Comparison of ENCODE assay signal across 8 cellular contexts in genomic region chr9:137607141-137607857, GRCh38. TPM values are rescaled to one million over a fixed set of nuclear protein-coding genes. Genes with fewer than 3 reads are reported as not detected.
DNase-seq lines count a peak whose midpoint lies in the region; ATAC-seq and TF ChIP-seq lines count a peak whose summit lies in the region.

No MANE protein-coding gene starts in this region.

- intact Hi-C loops in CD14-positive monocyte (cut with micrococcal nuclease): loop anchor here (2.0 to 10.0 kb wide), 3 partner anchors 18 to 142 kb away; partner anchors contain the start of genes MRPL41 (in 1 of the 2) and PNPLA7 (in 1 of the 2)
- intact Hi-C loops in colonic mucosa (cut with DNase I): no loop called here
- intact Hi-C loops in naive thymus-derived CD4-positive, alpha-beta T cell (cut with micrococcal nuclease): no loop called here

- CTCF ChIA-PET in naive thymus-derived CD4-positive, alpha-beta T cell (lab: Charles Lee): no interaction called here

- no peaks in the 10 kb centered on the region for H3K9me3 ChIP-seq in Loucy (ENCODE audit: insufficient read depth, low read depth, low read length)
- H3K9me3 ChIP-seq in colonic mucosa: no peaks in the 10 kb centered on the region
- no peaks in the 10 kb centered on the region for H3K9me3 ChIP-seq in naive thymus-derived CD4-positive, alpha-beta T cell (ENCODE audit: control insufficient read depth in 2 of 3, low read length in 3 of 3)

- no peaks in the 10 kb centered on the region for H3K9me2 ChIP-seq in Loucy (replicated peaks; ENCODE audit: low read depth, low read length)

- H3K4me3 Mint-ChIP-seq in CD14-positive monocyte: peak overlapping the region; percentile 86 to 96
- peak overlapping the region; percentile 66 to 92 (median 84) for H3K4me3 Mint-ChIP-seq in naive thymus-derived CD4-positive, alpha-beta T cell

- 0 out of 2 replicates have a peak, but pooled peaks cover 2% of the 10 kb centered on the region for H3F3A ChIP-seq in Loucy (ENCODE audit: low read depth)

- no peak for TF ChIP-seq CTCF in CD14-positive monocyte (IDR thresholded peaks at IDR 0.05)
- TF ChIP-seq CTCF in Loucy (conservative IDR thresholded peaks at IDR 0.05; ENCODE audit: low read length): no peak
- TF ChIP-seq CTCF in colonic mucosa (IDR thresholded peaks at IDR 0.05): no peak

- no peaks in the 10 kb centered on the region for H3K9me3 Mint-ChIP-seq in CD14-positive monocyte
- no peaks in the 10 kb centered on the region for H3K9me3 Mint-ChIP-seq in naive thymus-derived CD4-positive, alpha-beta T cell

- H3K4me3 ChIP-seq in Loucy (ENCODE audit: low read length, poor library complexity, severe bottlenecking) (peak overlapping the region; percentile 85), colonic mucosa (peak overlapping the region; percentile 85)
- no peak overlapping the region for H3K4me3 ChIP-seq in naive thymus-derived CD4-positive, alpha-beta T cell (ENCODE audit: low read length)

- peaks cover 0 to 10% (median 6%) of the 10 kb centered on the region in 3 donors for H3K27me3 Mint-ChIP-seq in CD14-positive monocyte (ENCODE audit: low read depth in 3 of 3)
- H3K27me3 Mint-ChIP-seq in naive thymus-derived CD4-positive, alpha-beta T cell: no peaks in the 10 kb centered on the region

- H3K27ac ChIP-seq in colonic mucosa: peak overlapping the region; percentile 90
- peak overlapping the region; percentile 21 for H3K27ac ChIP-seq in naive thymus-derived CD4-positive, alpha-beta T cell (ENCODE audit: low read depth, low read length)

- H3K4me1 ChIP-seq in Loucy (ENCODE audit: insufficient read depth, low read length, poor library complexity, severe bottlenecking): peaks cover 27% of the 10 kb centered on the region
- H3K4me1 ChIP-seq in colonic mucosa: peaks cover 25% of the 10 kb centered on the region
- peaks cover 10 to 24% of the 10 kb centered on the region in 2 donors for H3K4me1 ChIP-seq in naive thymus-derived CD4-positive, alpha-beta T cell (ENCODE audit: control insufficient read depth in 2 of 2, insufficient read depth in 2 of 2, low read length in 2 of 2)

- H3K36me3 ChIP-seq in Loucy (ENCODE audit: insufficient read depth, low read length) (no peaks in the 10 kb centered on the region), colonic mucosa (no peaks in the 10 kb centered on the region)
- no peaks in the 10 kb centered on the region for H3K36me3 ChIP-seq in naive thymus-derived CD4-positive, alpha-beta T cell (ENCODE audit: control insufficient read depth in 2 of 3, insufficient read depth in 3 of 3, low read length in 3 of 3)

- DNase-seq in CD14-positive monocyte (ENCODE audit: low spot score): peak; percentile 69
- DNase-seq in colonic mucosa: no peak
- no peak for DNase-seq in naive thymus-derived CD4-positive, alpha-beta T cell
- DNase-seq in effector CD4-positive, alpha-beta T cell: no peak
- no peak for DNase-seq in RPMI8226

- peak overlapping the region; percentile 82 to 95 (median 93) for H3K27ac Mint-ChIP-seq in CD14-positive monocyte
- H3K27ac Mint-ChIP-seq in naive thymus-derived CD4-positive, alpha-beta T cell: peak overlapping the region in 6 of 9 donors; percentile 17 to 58 (median 46)

- no peak for ATAC-seq in naive thymus-derived CD4-positive, alpha-beta T cell
- no peak for ATAC-seq in HG03025 (IDR thresholded peaks at IDR 0.05; ENCODE audit: low FRiP score, unreplicated experiment)
- ATAC-seq in HG03439 (IDR thresholded peaks at IDR 0.05; ENCODE audit: unreplicated experiment): no peak

- no peaks in the 10 kb centered on the region for H3K27me3 ChIP-seq in Loucy (ENCODE audit: insufficient read depth, low read length, poor library complexity, severe bottlenecking)
- H3K27me3 ChIP-seq in colonic mucosa: no peaks in the 10 kb centered on the region
- H3K27me3 ChIP-seq in naive thymus-derived CD4-positive, alpha-beta T cell (ENCODE audit: control insufficient read depth in 2 of 2, insufficient read depth in 2 of 2, low read length in 2 of 2): no peaks in the 10 kb centered on the region

- H3K9ac ChIP-seq in Loucy (ENCODE audit: low read depth, low read length, poor library complexity, severe bottlenecking) (peak overlapping the region; percentile 75), colonic mucosa (ENCODE audit: low read depth in 2 of 2, low read length in 2 of 2) (peak overlapping the region; percentile 93 to 98)

- POLR2A ChIA-PET in naive thymus-derived CD4-positive, alpha-beta T cell (lab: Charles Lee): interaction anchor here (0.6 to 1.3 kb wide), 3 partner anchors 12 to 55 kb away, joined by 4 to 6 read pairs (median 5); partner anchors contain the start of genes EHMT1 and MRPL41

- H3K4me2 ChIP-seq in Loucy (ENCODE audit: low read depth, low read length, poor library complexity, severe bottlenecking): peak overlapping the region; percentile 94

- H3K79me2 ChIP-seq in Loucy (ENCODE audit: insufficient read depth, low read length): peaks cover 17% of the 10 kb centered on the region

- peaks cover 4 to 13% of the 10 kb centered on the region in 2 donors for H3K36me3 Mint-ChIP-seq in CD14-positive monocyte
- no peaks in the 10 kb centered on the region for H3K36me3 Mint-ChIP-seq in naive thymus-derived CD4-positive, alpha-beta T cell

- peaks cover 18% of the 10 kb centered on the region for H4K20me1 ChIP-seq in Loucy (ENCODE audit: insufficient read depth, low read length, poor library complexity, severe bottlenecking)

- H3K4me1 Mint-ChIP-seq in CD14-positive monocyte: peaks cover 72% of the 10 kb centered on the region
- peaks cover 6 to 51% (median 37%) of the 10 kb centered on the region in 7 donors for H3K4me1 Mint-ChIP-seq in naive thymus-derived CD4-positive, alpha-beta T cell

- no peak overlapping the region for H2AFZ ChIP-seq in Loucy (ENCODE audit: low read length)

RNA-seq across cellular contexts. Expression of gene ARRDC1, which starts 1.8 kb away (rescaled TPM):
- 10 to 100 TPM; 83.2 to 87.6 TPM for polyA plus RNA-seq in CD14-positive monocyte
- 10 to 100 TPM; 69.1 to 97.2 TPM for total RNA-seq in colonic mucosa
- total RNA-seq in naive thymus-derived CD4-positive, alpha-beta T cell: 100 to 1,000 TPM in 1 of 5 experiments, 10 to 100 TPM in 4; 53.7 to 126 (median 82.6) TPM
- polyA plus RNA-seq in naive thymus-derived CD4-positive, alpha-beta T cell: 10 to 100 TPM; 35.2 to 56.3 TPM

RNA-seq across cellular contexts. Expression of gene EHMT1, which starts 11.5 kb away (rescaled TPM):
- 10 to 100 TPM; 10.1 to 15.0 TPM for polyA plus RNA-seq in CD14-positive monocyte
- 10 to 100 TPM; 56.2 to 97.9 TPM for total RNA-seq in colonic mucosa
- total RNA-seq in naive thymus-derived CD4-positive, alpha-beta T cell: 100 to 1,000 TPM; 111 to 132 (median 117) TPM
- polyA plus RNA-seq in naive thymus-derived CD4-positive, alpha-beta T cell: 10 to 100 TPM; 24.7 to 43.0 TPM

RNA-seq across cellular contexts. Expression of gene ZMYND19, which starts 17.0 kb away (rescaled TPM):
- polyA plus RNA-seq in CD14-positive monocyte: 1 to 10 TPM; 1.9 to 4.5 TPM
- total RNA-seq in colonic mucosa: 10 to 100 TPM; 14.4 to 36.0 TPM
- total RNA-seq in naive thymus-derived CD4-positive, alpha-beta T cell: 10 to 100 TPM; 13.3 to 32.4 (median 26.6) TPM
- 1 to 10 TPM; 4.5 to 9.8 TPM for polyA plus RNA-seq in naive thymus-derived CD4-positive, alpha-beta T cell

RNA-seq across cellular contexts. Expression of gene DPH7, which starts 28.6 kb away (rescaled TPM):
- 10 to 100 TPM; 13.1 to 14.2 TPM for polyA plus RNA-seq in CD14-positive monocyte
- 10 to 100 TPM; 15.6 to 30.6 TPM for total RNA-seq in colonic mucosa
- total RNA-seq in naive thymus-derived CD4-positive, alpha-beta T cell: 10 to 100 TPM; 43.4 to 77.5 (median 49.9) TPM
- polyA plus RNA-seq in naive thymus-derived CD4-positive, alpha-beta T cell: 10 to 100 TPM; 29.7 to 45.3 TPM

RNA-seq across cellular contexts. Expression of gene MRPL41, which starts 55.6 kb away (rescaled TPM):
- 10 to 100 TPM; 33.2 to 49.4 TPM for polyA plus RNA-seq in CD14-positive monocyte
- total RNA-seq in colonic mucosa: 100 to 1,000 TPM in 1 of 2 donors, 10 to 100 TPM in 1; 94.4 to 146 TPM
- 100 to 1,000 TPM in 1 of 5 experiments, 10 to 100 TPM in 4; 41.1 to 102 (median 53.9) TPM for total RNA-seq in naive thymus-derived CD4-positive, alpha-beta T cell
- polyA plus RNA-seq in naive thymus-derived CD4-positive, alpha-beta T cell: 10 to 100 TPM; 36.3 to 41.1 TPM

Comparison
In these comparisons a context has a peak if more than half of its experiments do, and no peak if none do; other contexts are left out.
1. intact Hi-C loops: an anchor here in CD14-positive monocyte (2.0 to 10.0 kb wide); none called in colonic mucosa and naive thymus-derived CD4-positive, alpha-beta T cell.